25 cellular contexts compared by ENCODE assay signal in genomic region chr11:108486828-108487227, GRCh38. TPM values are rescaled to one million over a fixed set of nuclear protein-coding genes. Genes with fewer than 3 reads are reported as not detected.
"Had no signal": no experiment of that assay in that cellular context is flagged by ENCODE, and none has a peak within 500 bp of the region (broad histone marks: within the 10 kb centered on the region; RNA-seq: fewer than 3 reads in every experiment).

No MANE protein-coding gene starts in this region.

- H3K27me3 Mint-ChIP-seq: memory B cell; naive thymus-derived CD4-positive, alpha-beta T cell; stimulated activated memory B cell treated with anti-CD40 and anti-IgM and Interleukin-4, amounts not matched to agents 10 μg/mL and 1 μg/mL and 100 μg/mL, for 72 hours had no signal

- H3K4me3 Mint-ChIP-seq: memory B cell; mesothelial cell of epicardium; naive thymus-derived CD4-positive, alpha-beta T cell; nephron; stimulated activated memory B cell treated with anti-CD40 and anti-IgM and Interleukin-4, amounts not matched to agents 10 μg/mL and 1 μg/mL and 100 μg/mL, for 72 hours had no signal

- DNase-seq: dermis blood vessel endothelial cell; effector memory CD4-positive, alpha-beta T cell; foreskin keratinocyte; heart left ventricle; kidney; naive thymus-derived CD4-positive, alpha-beta T cell; nucleus accumbens; posterior cingulate gyrus; psoas muscle; right cardiac atrium; sigmoid colon; stimulated activated CD4-positive, alpha-beta T cell treated with anti-CD3 and anti-CD28 coated beads, Interleukin-2, amount 100 ng/mL, for 24 hours; stimulated activated CD4-positive, alpha-beta T cell treated with anti-CD3 and anti-CD28 coated beads, Interleukin-4, amount 100 ng/mL, for 24 hours; stimulated activated naive CD8-positive, alpha-beta T cell treated with anti-CD3 and anti-CD28 coated beads, Interleukin-15, Interleukin-2, amounts not matched to agents 100 U/mL and 50 U/mL, for 24 hours; substantia nigra; testis; tibial artery; upper lobe of right lung had no signal

- H3K4me1 Mint-ChIP-seq: memory B cell; nephron; stimulated activated memory B cell treated with anti-CD40 and anti-IgM and Interleukin-4, amounts not matched to agents 10 μg/mL and 1 μg/mL and 100 μg/mL, for 72 hours had no signal

- H3K9me3 Mint-ChIP-seq: mesothelial cell of epicardium; naive thymus-derived CD4-positive, alpha-beta T cell; nephron had no signal

- ATAC-seq: foreskin keratinocyte; gastroesophageal sphincter; heart left ventricle; left lobe of liver; psoas muscle; right cardiac atrium; stimulated activated memory B cell treated with anti-CD40 and anti-IgM and Interleukin-4, amounts not matched to agents 10 μg/mL and 1 μg/mL and 100 μg/mL, for 72 hours; stimulated activated naive CD8-positive, alpha-beta T cell treated with anti-CD3 and anti-CD28 coated beads, Interleukin-15, Interleukin-2, amounts not matched to agents 100 U/mL and 50 U/mL, for 24 hours; upper lobe of right lung had no signal

- H3K27ac Mint-ChIP-seq: memory B cell; mesothelial cell of epicardium; nephron; stimulated activated memory B cell treated with anti-CD40 and anti-IgM and Interleukin-4, amounts not matched to agents 10 μg/mL and 1 μg/mL and 100 μg/mL, for 72 hours had no signal

RNA-seq across cellular contexts. Expression of gene C11orf65, which starts 19.5 kb away (rescaled TPM):
- total RNA-seq: chondrocyte, dermis blood vessel endothelial cell had no signal
